8 cellular contexts compared by ENCODE assay signal in the genomic region with DNA sequence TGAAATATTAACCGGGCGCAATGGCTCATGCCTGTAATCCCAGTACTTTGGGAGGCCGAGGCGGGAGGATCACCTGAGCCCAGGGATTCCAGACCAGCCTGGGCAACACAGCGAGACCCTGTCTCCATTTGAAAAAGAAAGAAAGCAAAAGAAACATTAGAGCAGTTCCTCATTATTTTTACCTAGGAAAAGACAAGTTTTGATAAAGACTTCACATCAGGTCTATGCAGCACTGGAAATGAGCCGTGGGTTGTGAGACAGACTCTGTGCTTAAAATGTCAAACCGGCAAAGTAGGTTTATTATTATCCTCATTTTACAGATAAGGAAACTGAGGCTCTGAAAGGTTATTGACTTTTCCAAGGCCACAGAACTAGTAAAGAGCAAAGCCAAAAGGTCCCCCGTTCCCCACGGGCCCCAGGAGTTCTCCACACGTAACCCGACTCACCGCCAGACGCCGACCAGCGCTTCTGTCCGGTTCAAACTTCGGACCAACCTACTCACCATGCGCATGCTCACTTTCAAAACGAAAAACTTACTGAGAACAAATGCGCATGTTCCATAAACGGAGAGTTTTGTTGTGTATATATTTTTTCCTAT. TPM values are rescaled to one million over a fixed set of nuclear protein-coding genes. Genes with fewer than 3 reads are reported as not detected.
DNase-seq lines count a peak whose midpoint lies in the region; ATAC-seq, FAIRE-seq and TF ChIP-seq lines count a peak whose summit lies in the region.

No MANE protein-coding gene starts in this region.

- DNase-seq in BE2C (no peak), K562 (ENCODE audit: extremely low read depth in 1 of 4, low spot score in 3 of 4) (peak in 2 of 4 experiments; percentile 69 to 70), suprapubic skin (ENCODE audit: low spot score in 2 of 2) (peak; percentile 34 to 85), DMS153 (lab: John Stamatoyannopoulos, UW) (no peak), GM19240 (ENCODE audit: insufficient read length, low spot score) (no peak)

- TF ChIP-seq EP300 in K562 (IDR thresholded peaks at IDR 0.05; ENCODE audit: low read length) = no peak
- no peak for TF ChIP-seq EP300 in suprapubic skin (IDR thresholded peaks at IDR 0.05)

- H3K9ac ChIP-seq in HUES48 (ENCODE audit: low read depth, low read length) (peak overlapping the region; percentile 38), K562 (ENCODE audit: insufficient read depth in 1 of 2, low read depth in 2 of 2, low read length in 2 of 2) (peak overlapping the region; percentile 77 to 99)

- POLR2A ChIA-PET in K562 (lab: Yijun Ruan, JAX) = interaction anchor here (0.6 to 2.1 kb wide), 8 partner anchors 8 to 189 kb away, joined by 3 to 11 read pairs (median 4); no protein-coding TSS in a partner anchor

- CTCF ChIA-PET in K562 (lab: Yijun Ruan, JAX; ENCODE audit: low intra/inter-chr PET ratio) = no interaction called here

- H3K4me3 ChIP-seq in BE2C (ENCODE audit: low read depth, low read length) (peak overlapping the region; percentile 90), HUES48 (ENCODE audit: low read depth, low read length) (peak overlapping the region; percentile 86), K562 (peak overlapping the region; percentile 85), suprapubic skin (peak overlapping the region; percentile 97)

- in situ Hi-C loops in K562 (cut with MboI) = no loop called here

- no peak for FAIRE-seq in K562 (lab: Jason Lieb, UNC)

- no peaks in the 10 kb centered on the region for H3K27me3 ChIP-seq in BE2C
- H3K27me3 ChIP-seq in HUES48 (ENCODE audit: control insufficient read depth, insufficient read depth, low read length) = no peaks in the 10 kb centered on the region
- H3K27me3 ChIP-seq in K562 (ENCODE audit: control insufficient read depth in 2 of 2, insufficient read depth in 2 of 2, low read length in 2 of 2) = no peaks in the 10 kb centered on the region
- no peaks in the 10 kb centered on the region for H3K27me3 ChIP-seq in layer of hippocampus (ENCODE audit: control insufficient read depth, insufficient read depth, low read length)
- no peaks in the 10 kb centered on the region for H3K27me3 ChIP-seq in suprapubic skin

- H2AFZ ChIP-seq in K562 (ENCODE audit: low read depth, low read length) = peak overlapping the region; percentile 84

- BruUV-seq in K562 (replicated peaks; lab: Mats Ljungman, UMichigan) = TSS peak; percentile 92

- H3K4me2 ChIP-seq in K562 (ENCODE audit: insufficient read depth, low read length) = peak overlapping the region; percentile 92

- H3K9me3 ChIP-seq in BE2C (no peaks in the 10 kb centered on the region), HUES48 (ENCODE audit: control insufficient read depth, insufficient read depth, low read length) (no peaks in the 10 kb centered on the region), K562 (replicated peaks; ENCODE audit: control insufficient read depth, insufficient read depth, low read depth, low read length) (no peaks in the 10 kb centered on the region), suprapubic skin (no peaks in the 10 kb centered on the region)

- TF ChIP-seq POLR2A in K562 (conservative IDR thresholded peaks at IDR 0.05) (no peak), suprapubic skin (IDR thresholded peaks at IDR 0.05) (no peak)

- intact Hi-C loops in K562 (cut with micrococcal nuclease) = no loop called here

- H3K9me1 ChIP-seq in K562 (ENCODE audit: control insufficient read depth, insufficient read depth, low read length) = no peaks in the 10 kb centered on the region

- WGBS in K562 (ENCODE audit: insufficient coverage, low coverage, missing lambda C conversion rate) = under 1% methylated on average over 21 of the region's 21 CpGs
- 6% methylated on average over 21 of the region's 21 CpGs for WGBS in suprapubic skin

- peaks cover 70% of the 10 kb centered on the region for H3K79me2 ChIP-seq in K562 (ENCODE audit: control insufficient read depth, insufficient read depth, low read length)

- H3K36me3 ChIP-seq in BE2C = peaks cover 6% of the 10 kb centered on the region; the same call in 1 of the 2 replicates
- peaks cover 10% of the 10 kb centered on the region for H3K36me3 ChIP-seq in HUES48 (ENCODE audit: control insufficient read depth, insufficient read depth, low read length)
- H3K36me3 ChIP-seq in K562 (ENCODE audit: control insufficient read depth, insufficient read depth, low read length) = peaks cover 38% of the 10 kb centered on the region
- H3K36me3 ChIP-seq in suprapubic skin = peaks cover 11% of the 10 kb centered on the region

- H3K27ac ChIP-seq in HUES48 (ENCODE audit: low read depth, low read length) = peak overlapping the region; percentile 49
- peak overlapping the region; percentile 71 for H3K27ac ChIP-seq in K562 (ENCODE audit: extremely low read depth, low read depth, low read length)
- peak overlapping the region; percentile 53 for H3K27ac ChIP-seq in layer of hippocampus (ENCODE audit: low read depth, low read length)
- H3K27ac ChIP-seq in suprapubic skin = peak overlapping the region; percentile 96

- H3K4me1 ChIP-seq in BE2C = no peaks in the 10 kb centered on the region
- no peaks in the 10 kb centered on the region for H3K4me1 ChIP-seq in HUES48 (ENCODE audit: control insufficient read depth, insufficient read depth, low read length)
- peaks cover 10 to 14% of the 10 kb centered on the region in 2 experiments; a peak in 4 of 5 replicates for H3K4me1 ChIP-seq in K562 (replicated peaks in 1 of 2; ENCODE audit: control insufficient read depth in 2 of 2, insufficient read depth in 2 of 2, low read length in 2 of 2)
- peaks cover 30% of the 10 kb centered on the region for H3K4me1 ChIP-seq in suprapubic skin

- no peak for TF ChIP-seq RAD21 in K562 (CRISPR knock-in tag; conservative IDR thresholded peaks at IDR 0.05 in 1 of 2, IDR thresholded peaks at IDR 0.05 in 1 of 2)

- ATAC-seq in GM21526 (IDR thresholded peaks at IDR 0.05; ENCODE audit: low FRiP score, unreplicated experiment) (peak; percentile 48), K562 (peak; percentile 74)

- H4K20me1 ChIP-seq in K562 (replicated peaks; ENCODE audit: control insufficient read depth, insufficient read depth, low read length) = no peaks in the 10 kb centered on the region

- TF ChIP-seq CTCF in BE2C (IDR thresholded peaks at IDR 0.05; ENCODE audit: low read depth, low read length) (no peak), K562 (IDR thresholded peaks at IDR 0.05 in 2 of 3, conservative IDR thresholded peaks at IDR 0.05 in 1 of 3; ENCODE audit: insufficient read depth in 2 of 3, low read depth in 1 of 3, low read length in 3 of 3) (no peak), suprapubic skin (IDR thresholded peaks at IDR 0.05) (no peak)

TF ChIP-seq in K562, 482 proteins besides CTCF, POLR2A, EP300 and RAD21 (continues in another document):
- TF ChIP-seq DIDO1 (tag; IDR thresholded peaks at IDR 0.05; ENCODE audit: low read depth) = no peak

RNA-seq across cellular contexts. Expression of a gene that starts 0.4 kb away (rescaled TPM):
- polyA plus RNA-seq in BE2C (2012; ENCODE audit: insufficient read depth, insufficient read length, low read depth) = 6.3 TPM
- 62.4 and 83.7 TPM in 2 replicates for total RNA-seq in K562 (2011; cell fraction: chromatin; rRNA removed; ENCODE audit: low replicate concordance)
- total RNA-seq in K562 (2011; cell fraction: nucleolus; rRNA removed) = 24.5 and 26.2 TPM in 2 replicates
- total RNA-seq in K562 (2011; cell fraction: nucleoplasm; rRNA removed) = 38.4 and 38.8 TPM in 2 replicates
- 11.3 and 13.4 TPM in 2 replicates for total RNA-seq in K562 (2014; rRNA removed)
- 18.0 and 23.0 TPM in 2 replicates for total RNA-seq in K562 (2014; rRNA removed; fragmentation: Illumina TruSeq; extraction: Trizol)
- total RNA-seq in K562 (2015; rRNA removed; fragmentation: Illumina TruSeq; extraction: Trizol) = 16.6 and 17.9 TPM in 2 replicates
- 13.8 TPM in 2 replicates for total RNA-seq in K562 (2021)
- 26.7 and 35.3 TPM in 2 replicates for polyA plus RNA-seq in K562 (2011; rRNA removed)
- 10.1 and 19.4 TPM in 2 replicates for polyA plus RNA-seq in K562 (2011; cell fraction: cytosol; rRNA removed)
- 6.5 and 7.7 TPM in 2 replicates for polyA plus RNA-seq in K562 (2011; cell fraction: nucleus; rRNA removed)
- 11.2 and 18.4 TPM in 2 replicates for polyA plus RNA-seq in K562 (2012)
- polyA plus RNA-seq in K562 (2014; fragmentation: Illumina TruSeq; extraction: Trizol) = 18.7 and 20.7 TPM in 2 replicates
- 10 to 100 TPM; 10.8 to 15.7 TPM for polyA plus RNA-seq in K562 (2014; fragmentation: Nextera tagmentation; extraction: Ambion mirVana)
- 19.5 and 19.6 TPM in 2 replicates for polyA plus RNA-seq in K562 (2014; rRNA removed)
- 50.5 and 53.5 TPM in 2 replicates for polyA minus RNA-seq in K562 (2011; rRNA and poly(A)+ RNA removed)
- 10.6 and 18.5 TPM in 2 replicates for polyA minus RNA-seq in K562 (2011; cell fraction: cytosol; rRNA and poly(A)+ RNA removed)
- polyA minus RNA-seq in K562 (2011; cell fraction: nucleus; rRNA and poly(A)+ RNA removed) = 8.2 and 19.2 TPM in 2 replicates
- total RNA-seq in suprapubic skin = 10 to 100 TPM in 2 of 4 donors, 1 to 10 TPM in 2; 4.2 to 18.9 (median 9.1) TPM

RNA-seq across cellular contexts. Expression of a gene that starts 0.6 kb away (rescaled TPM):
- polyA plus RNA-seq in BE2C (2012; ENCODE audit: insufficient read depth, insufficient read length, low read depth) = 30.9 TPM
- total RNA-seq in K562 (2011; cell fraction: chromatin; rRNA removed; ENCODE audit: low replicate concordance) = 72.9 and 169 TPM in 2 replicates
- 37.4 and 47.0 TPM in 2 replicates for total RNA-seq in K562 (2011; cell fraction: nucleolus; rRNA removed)
- total RNA-seq in K562 (2011; cell fraction: nucleoplasm; rRNA removed) = 91.2 and 172 TPM in 2 replicates
- total RNA-seq in K562 (2014; rRNA removed) (36.3 and 60.7 TPM in 2 replicates), K562 (2014; rRNA removed; fragmentation: Illumina TruSeq; extraction: Trizol) (38.5 and 43.6 TPM in 2 replicates), K562 (2015; rRNA removed; fragmentation: Illumina TruSeq; extraction: Trizol) (32.7 and 33.2 TPM in 2 replicates), K562 (2021) (35.9 and 37.9 TPM in 2 replicates), suprapubic skin (10 to 100 TPM; 21.1 to 77.5 (median 28.4) TPM)
- polyA plus RNA-seq in K562 (2011; rRNA removed) (28.2 and 35.1 TPM in 2 replicates), K562 (2014; fragmentation: Illumina TruSeq; extraction: Trizol) (29.6 and 35.4 TPM in 2 replicates), K562 (2014; fragmentation: Nextera tagmentation; extraction: Ambion mirVana) (1 to 10 TPM; 8.8 to 9.2 TPM), K562 (2014; rRNA removed) (29.2 and 45.8 TPM in 2 replicates)
- polyA plus RNA-seq in K562 (2011; cell fraction: cytosol; rRNA removed) = 7.6 and 8.9 TPM in 2 replicates
- polyA plus RNA-seq in K562 (2011; cell fraction: nucleus; rRNA removed) = 26.5 and 40.9 TPM in 2 replicates
- 16.6 and 20.3 TPM in 2 replicates for polyA plus RNA-seq in K562 (2012)
- 40.3 and 48.2 TPM in 2 replicates for polyA minus RNA-seq in K562 (2011; rRNA and poly(A)+ RNA removed)
- polyA minus RNA-seq in K562 (2011; cell fraction: cytosol; rRNA and poly(A)+ RNA removed) = 14.9 and 22.2 TPM in 2 replicates
- 27.1 and 40.0 TPM in 2 replicates for polyA minus RNA-seq in K562 (2011; cell fraction: nucleus; rRNA and poly(A)+ RNA removed)

Comparison
In these comparisons a context has a peak if more than half of its experiments do, and no peak if none do; other contexts are left out.
1. DNase-seq: peak in suprapubic skin (2 of 2); none in BE2C (single experiment), DMS153 (single experiment) and GM19240 (single experiment).
2. Peak in every context shown above with its lines, with median percentiles within 50 percentile points of each other: H3K4me3 ChIP-seq and H3K27ac ChIP-seq.